ENCODE assay signal across 15 cellular contexts in the genomic region with DNA sequence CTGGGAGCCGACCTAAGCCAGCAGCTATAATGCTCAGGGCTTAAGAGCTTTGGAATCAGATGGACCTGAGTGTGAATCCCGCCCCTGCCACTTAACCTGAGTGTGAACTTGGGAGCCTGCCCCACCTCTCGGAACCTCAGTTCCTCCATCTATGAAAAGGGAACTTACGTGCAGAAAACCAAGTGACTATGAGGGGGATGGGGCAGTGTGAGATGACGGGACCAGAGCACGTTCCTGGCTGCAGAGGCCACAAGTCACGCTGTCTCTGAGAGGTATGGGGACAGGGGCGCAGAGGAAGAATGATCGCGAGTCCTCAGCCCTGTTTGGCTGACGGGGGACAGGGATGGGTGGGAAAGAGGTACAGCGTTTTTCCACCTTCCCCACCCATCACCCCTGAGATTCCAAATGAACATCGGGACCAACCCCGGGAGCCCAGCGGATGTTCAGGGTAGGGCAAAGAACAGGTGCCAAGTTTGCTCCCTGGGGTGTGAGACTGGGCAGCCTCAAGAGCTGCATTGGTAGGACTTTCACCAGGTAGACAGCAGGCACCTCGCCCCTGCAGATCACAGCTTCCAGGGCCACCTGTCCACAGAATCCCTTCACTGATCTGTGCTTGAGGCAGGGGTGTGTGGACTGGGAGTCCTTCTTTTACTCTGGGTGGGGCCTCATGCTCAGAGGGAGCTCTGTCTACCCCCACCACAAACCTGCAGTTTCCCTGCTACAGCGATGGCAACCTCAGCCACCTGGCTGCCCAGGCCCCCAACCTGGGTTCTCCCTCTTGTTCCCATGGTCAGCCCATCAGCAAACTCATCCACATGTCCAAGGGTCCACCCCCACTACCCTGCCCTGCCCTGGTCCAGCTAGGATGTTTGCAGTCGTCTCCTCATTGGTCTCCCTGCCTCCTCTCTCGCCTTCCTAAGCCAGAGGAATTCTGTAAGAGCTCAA.
DNase-seq lines count a peak whose midpoint lies in the region; ATAC-seq and TF ChIP-seq lines count a peak whose summit lies in the region.
"Had no signal": no experiment of that assay in that cellular context is flagged by ENCODE, and none has a peak within 500 bp of the region (broad histone marks: within the 10 kb centered on the region; RNA-seq: fewer than 3 reads in every experiment).

No MANE protein-coding gene starts in this region.

- H3K27ac Mint-ChIP-seq in stimulated activated naive CD8-positive, alpha-beta T cell treated with anti-CD3 and anti-CD28 coated beads, Interleukin-15, Interleukin-2, amounts not matched to agents 100 ng/mL and 50 ng/mL, for 24 hours = peak overlapping the region; percentile 61
- H3K27ac Mint-ChIP-seq in stimulated activated naive CD8-positive, alpha-beta T cell treated with anti-CD3 and anti-CD28 coated beads, Interleukin-15, amount 100 ng/mL, for 72 hours = peak overlapping the region in 1 of 2 donors; percentile 75
- H3K27ac Mint-ChIP-seq in natural killer cell = peak overlapping the region in 1 of 2 donors; percentile 6
- H3K27ac Mint-ChIP-seq: GM23338 had no signal

- TF ChIP-seq CTCF in natural killer cell (IDR thresholded peaks at IDR 0.05) (no peak), foreskin keratinocyte (conservative IDR thresholded peaks at IDR 0.05) (no peak)

- H3K4me1 Mint-ChIP-seq in stimulated activated naive CD8-positive, alpha-beta T cell treated with anti-CD3 and anti-CD28 coated beads, Interleukin-15, Interleukin-2, amounts not matched to agents 100 ng/mL and 50 ng/mL, for 24 hours (ENCODE audit: low read depth) = no peaks in the 10 kb centered on the region
- peaks cover 3% of the 10 kb centered on the region for H3K4me1 Mint-ChIP-seq in stimulated activated naive CD8-positive, alpha-beta T cell treated with anti-CD3 and anti-CD28 coated beads, Interleukin-15, amount 100 ng/mL, for 72 hours
- H3K4me1 Mint-ChIP-seq in natural killer cell = peaks cover 5 to 24% of the 10 kb centered on the region in 2 donors

- H3K9ac ChIP-seq in adipocyte (ENCODE audit: low read length) = peak overlapping the region; percentile 46

- H3K27me3 Mint-ChIP-seq in stimulated activated naive CD8-positive, alpha-beta T cell treated with anti-CD3 and anti-CD28 coated beads, Interleukin-15, Interleukin-2, amounts not matched to agents 100 ng/mL and 50 ng/mL, for 24 hours = peaks cover 11% of the 10 kb centered on the region
- H3K27me3 Mint-ChIP-seq in stimulated activated naive CD8-positive, alpha-beta T cell treated with anti-CD3 and anti-CD28 coated beads, Interleukin-15, amount 100 ng/mL, for 72 hours = peaks cover 42% of the 10 kb centered on the region
- peaks cover 31 to 52% of the 10 kb centered on the region in 2 donors for H3K27me3 Mint-ChIP-seq in natural killer cell (ENCODE audit: low read depth in 2 of 2)

- no peak for DNase-seq in stimulated activated naive CD8-positive, alpha-beta T cell treated with anti-CD3 and anti-CD28 coated beads, Interleukin-15, amount 100 ng/mL, for 72 hours
- DNase-seq in adipocyte (ENCODE audit: low read depth) (no peak), natural killer cell (no peak), foreskin keratinocyte (no peak), ecto neural progenitor cell (ENCODE audit: low spot score) (no peak)
- DNase-seq: amniotic stem cell, immature natural killer cell, MG63, naive B cell had no signal

- no peaks in the 10 kb centered on the region for H3K9me3 Mint-ChIP-seq in stimulated activated naive CD8-positive, alpha-beta T cell treated with anti-CD3 and anti-CD28 coated beads, Interleukin-15, Interleukin-2, amounts not matched to agents 100 ng/mL and 50 ng/mL, for 24 hours
- H3K9me3 Mint-ChIP-seq in stimulated activated naive CD8-positive, alpha-beta T cell treated with anti-CD3 and anti-CD28 coated beads, Interleukin-15, amount 100 ng/mL, for 72 hours = no peaks in the 10 kb centered on the region
- H3K9me3 Mint-ChIP-seq in natural killer cell = no peaks in the 10 kb centered on the region
- H3K9me3 Mint-ChIP-seq: GM23338, immature natural killer cell, naive B cell had no signal

- no peak overlapping the region for H3K4me3 Mint-ChIP-seq in stimulated activated naive CD8-positive, alpha-beta T cell treated with anti-CD3 and anti-CD28 coated beads, Interleukin-15, Interleukin-2, amounts not matched to agents 100 ng/mL and 50 ng/mL, for 24 hours
- H3K4me3 Mint-ChIP-seq in stimulated activated naive CD8-positive, alpha-beta T cell treated with anti-CD3 and anti-CD28 coated beads, Interleukin-15, amount 100 ng/mL, for 72 hours = no peak overlapping the region
- H3K4me3 Mint-ChIP-seq in natural killer cell = no peak overlapping the region
- H3K4me3 Mint-ChIP-seq: GM23338, immature natural killer cell, naive B cell had no signal

- H3K36me3 Mint-ChIP-seq in stimulated activated naive CD8-positive, alpha-beta T cell treated with anti-CD3 and anti-CD28 coated beads, Interleukin-15, Interleukin-2, amounts not matched to agents 100 ng/mL and 50 ng/mL, for 24 hours (ENCODE audit: low read depth) = no peaks in the 10 kb centered on the region
- H3K36me3 Mint-ChIP-seq in natural killer cell = no peaks in the 10 kb centered on the region
- H3K36me3 Mint-ChIP-seq: immature natural killer cell, naive B cell had no signal

- ATAC-seq in stimulated activated naive CD8-positive, alpha-beta T cell treated with anti-CD3 and anti-CD28 coated beads, Interleukin-15, amount 100 ng/mL, for 72 hours = no peak
- peak; percentile 29 to 51 (median 37) for ATAC-seq in natural killer cell
- no peak for ATAC-seq in foreskin keratinocyte
- no peak for ATAC-seq in GM21390 (IDR thresholded peaks at IDR 0.05; ENCODE audit: unreplicated experiment)
- no peak for ATAC-seq in HG02981 (IDR thresholded peaks at IDR 0.05; ENCODE audit: unreplicated experiment)
- ATAC-seq: GM23338 had no signal

- no peaks in the 10 kb centered on the region for H3K36me3 ChIP-seq in adipocyte (ENCODE audit: control insufficient read depth, insufficient read depth, low read length, severe bottlenecking)
- H3K36me3 ChIP-seq: MG63 had no signal

- H3K9me3 ChIP-seq in adipocyte (ENCODE audit: control insufficient read depth, low read length) = no peaks in the 10 kb centered on the region
- H3K9me3 ChIP-seq: MG63 had no signal

- intact Hi-C loops in natural killer cell (cut with micrococcal nuclease) = no loop called here

- H3K4me3 ChIP-seq in adipocyte (ENCODE audit: low read length) = no peak overlapping the region
- H3K4me3 ChIP-seq: coronary artery, GM23338, MG63 had no signal

- H3K27me3 ChIP-seq in adipocyte (replicated peaks; ENCODE audit: control insufficient read depth, insufficient read depth, low read length) = no peaks in the 10 kb centered on the region
- H3K27me3 ChIP-seq in foreskin keratinocyte = no peaks in the 10 kb centered on the region
- H3K27me3 ChIP-seq: MG63 had no signal

- H3K4me1 ChIP-seq in adipocyte (ENCODE audit: control insufficient read depth, insufficient read depth, low read length) (peaks cover 30% of the 10 kb centered on the region), foreskin keratinocyte (no peaks in the 10 kb centered on the region)

- H3K27ac ChIP-seq in foreskin keratinocyte = no peak overlapping the region
- H3K27ac ChIP-seq: VCaP had no signal

Comparison
In these comparisons a context has a peak if more than half of its experiments do, and no peak if none do; other contexts are left out.
1. ATAC-seq: peak in natural killer cell (3 of 3); none in stimulated activated naive CD8-positive, alpha-beta T cell treated with anti-CD3 and anti-CD28 coated beads, Interleukin-15, amount 100 ng/mL, for 72 hours (single experiment), foreskin keratinocyte (single experiment), GM21390 (single experiment) and HG02981 (single experiment).